ENCODE assay signal across 2 cellular contexts in the genomic region with DNA sequence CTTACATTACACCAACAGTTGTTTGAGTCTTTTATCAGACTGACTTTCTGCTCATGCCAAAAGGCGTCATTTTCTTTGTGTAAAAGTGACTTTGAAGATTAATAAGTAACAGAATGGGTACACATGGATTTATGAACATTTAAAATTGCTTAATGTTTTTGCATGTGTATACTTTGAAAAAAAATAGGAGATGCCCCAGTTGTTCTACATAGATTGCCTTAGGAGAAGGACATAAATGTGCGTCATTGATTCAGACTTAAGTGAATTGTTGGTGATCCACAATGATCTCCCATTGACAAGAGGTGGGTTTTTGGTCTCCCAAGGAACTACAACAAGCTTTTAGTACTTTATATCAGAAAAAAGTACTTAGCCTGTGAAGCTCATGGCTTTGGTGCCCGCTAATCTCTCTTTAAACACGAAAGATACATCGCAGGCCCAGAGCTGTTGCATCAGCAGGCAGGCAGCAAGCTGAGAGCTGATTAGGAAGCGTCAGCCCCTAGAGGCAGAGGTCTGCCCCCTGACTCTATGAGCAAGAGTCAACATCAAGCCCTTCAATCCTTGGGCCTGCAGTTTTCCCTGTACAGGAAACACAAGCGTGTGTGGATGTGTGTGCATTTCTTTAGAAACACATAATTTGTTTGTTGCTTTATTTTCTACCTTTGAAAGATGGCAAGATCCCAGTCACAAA.
TF ChIP-seq lines count a peak whose summit lies in the region.

No MANE protein-coding gene starts in this region.

TF ChIP-seq in H1, 55 proteins besides CTCF, POLR2A, EP300 and RAD21:
- no peak for TF ChIP-seq CHD2 (IDR thresholded peaks at IDR 0.05; ENCODE audit: low read length)
- no peak for TF ChIP-seq HDAC2 (IDR thresholded peaks at IDR 0.05; ENCODE audit: borderline replicate concordance in 1 of 2, low read depth in 2 of 2, low read length in 2 of 2)
- no peak for TF ChIP-seq CTBP2 (IDR thresholded peaks at IDR 0.05; ENCODE audit: borderline replicate concordance, insufficient read depth, insufficient read length, low read length)
- TF ChIP-seq RNF2 (IDR thresholded peaks at IDR 0.05; ENCODE audit: borderline replicate concordance, low read depth, low read length, missing control alignments, poor library complexity, severe bottlenecking) = no peak
- TF ChIP-seq CEBPB (IDR thresholded peaks at IDR 0.05; ENCODE audit: low read depth, low read length) = peak; percentile 80
- no peak for TF ChIP-seq BACH1 (IDR thresholded peaks at IDR 0.05; ENCODE audit: low read length)
- no peak for TF ChIP-seq RXRA (IDR thresholded peaks at IDR 0.05; ENCODE audit: insufficient read depth, low read depth, low read length)
- TF ChIP-seq CHD1 (IDR thresholded peaks at IDR 0.05; ENCODE audit: low read depth, low read length) = no peak
- TF ChIP-seq, protein P1, sequence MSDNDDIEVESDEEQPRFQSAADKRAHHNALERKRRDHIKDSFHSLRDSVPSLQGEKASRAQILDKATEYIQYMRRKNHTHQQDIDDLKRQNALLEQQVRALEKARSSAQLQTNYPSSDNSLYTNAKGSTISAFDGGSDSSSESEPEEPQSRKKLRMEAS (IDR thresholded peaks at IDR 0.05) = no peak
- no peak for TF ChIP-seq SIN3A (conservative IDR thresholded peaks at IDR 0.05 in 1 of 2, IDR thresholded peaks at IDR 0.05 in 1 of 2; ENCODE audit: low read depth in 1 of 2, low read length in 2 of 2)
- no peak for TF ChIP-seq SRF (IDR thresholded peaks at IDR 0.05; ENCODE audit: low read depth, low read length)
- TF ChIP-seq CREB1 (IDR thresholded peaks at IDR 0.05) = no peak
- TF ChIP-seq JUN (IDR thresholded peaks at IDR 0.05; ENCODE audit: low read depth, low read length) = no peak
- TF ChIP-seq EZH2 (IDR thresholded peaks at IDR 0.05; ENCODE audit: low read depth, low read length, severe bottlenecking) = no peak
- TF ChIP-seq, protein P2, sequence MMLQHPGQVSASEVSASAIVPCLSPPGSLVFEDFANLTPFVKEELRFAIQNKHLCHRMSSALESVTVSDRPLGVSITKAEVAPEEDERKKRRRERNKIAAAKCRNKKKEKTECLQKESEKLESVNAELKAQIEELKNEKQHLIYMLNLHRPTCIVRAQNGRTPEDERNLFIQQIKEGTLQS (IDR thresholded peaks at IDR 0.05; ENCODE audit: insufficient read depth, low read depth, low read length) = peak; percentile 67
- no peak for TF ChIP-seq RFX5 (IDR thresholded peaks at IDR 0.05; ENCODE audit: borderline replicate concordance, low read depth, low read length)
- TF ChIP-seq SIX5 (IDR thresholded peaks at IDR 0.05; ENCODE audit: low read depth, low read length) = no peak

TF ChIP-seq in HepG2, 621 proteins besides CTCF, POLR2A, EP300 and RAD21 (continues in another document):
- TF ChIP-seq NR2C2 (CRISPR knock-in tag; IDR thresholded peaks at IDR 0.05; ENCODE audit: borderline replicate concordance) (peak; percentile 57; the same call in 1 of the 2 replicates), HNRNPL (IDR thresholded peaks at IDR 0.05; ENCODE audit: low read depth, low read length) (no peak), PPARG (CRISPR knock-in tag; conservative IDR thresholded peaks at IDR 0.05) (peak; percentile 66; the same call in 1 of the 2 replicates), KMT2B (CRISPR knock-in tag; IDR thresholded peaks at IDR 0.05) (peak; percentile 76), ZNF737 (CRISPR knock-in tag; IDR thresholded peaks at IDR 0.05; ENCODE audit: borderline replicate concordance) (no peak), ZFP90 (CRISPR knock-in tag; IDR thresholded peaks at IDR 0.05; ENCODE audit: borderline replicate concordance) (no peak), PHF5A (CRISPR knock-in tag; IDR thresholded peaks at IDR 0.05; ENCODE audit: low read depth, unreplicated experiment) (no peak), TBX2 (CRISPR knock-in tag; IDR thresholded peaks at IDR 0.05; ENCODE audit: borderline replicate concordance) (peak; percentile 83; the same call in 1 of the 2 replicates), ARNT2 (CRISPR knock-in tag; IDR thresholded peaks at IDR 0.05; ENCODE audit: low read depth) (peak; percentile 62; the same call in 1 of the 2 replicates), ZSCAN22 (CRISPR knock-in tag; IDR thresholded peaks at IDR 0.05) (no peak), ZKSCAN8 (CRISPR knock-in tag; IDR thresholded peaks at IDR 0.05; ENCODE audit: borderline replicate concordance) (peak; percentile 72; the same call in 1 of the 2 replicates), NRL (CRISPR knock-in tag; IDR thresholded peaks at IDR 0.05; ENCODE audit: borderline replicate concordance) (peak; percentile 69; the same call in 1 of the 2 replicates), ZNF12 (CRISPR knock-in tag; IDR thresholded peaks at IDR 0.05) (peak; percentile 67; the same call in 1 of the 2 replicates), MAZ (IDR thresholded peaks at IDR 0.05; ENCODE audit: borderline replicate concordance, low read depth, low read length) (peak; percentile 37; the same call in 1 of the 2 replicates), MAZ (CRISPR knock-in tag; IDR thresholded peaks at IDR 0.05; ENCODE audit: low read depth) (peak; percentile 51), ZNF746 (CRISPR knock-in tag; IDR thresholded peaks at IDR 0.05) (no peak), FOXJ3 (CRISPR knock-in tag; IDR thresholded peaks at IDR 0.05; ENCODE audit: borderline replicate concordance) (peak; percentile 58; the same call in 1 of the 2 replicates), MEIS1 (CRISPR knock-in tag; IDR thresholded peaks at IDR 0.05; ENCODE audit: borderline replicate concordance) (0 out of 2 replicates have a peak, but pooled peaks have one; percentile 24), LCORL (IDR thresholded peaks at IDR 0.05) (no peak), LCORL (CRISPR knock-in tag; IDR thresholded peaks at IDR 0.05) (peak; percentile 81), HDAC1 (CRISPR knock-in tag; IDR thresholded peaks at IDR 0.05) (0 out of 2 replicates have a peak, but pooled peaks have one; percentile 49), BORCS8-MEF2B (CRISPR knock-in tag; IDR thresholded peaks at IDR 0.05) (no peak), SOX5 (CRISPR knock-in tag; IDR thresholded peaks at IDR 0.05; ENCODE audit: borderline replicate concordance) (peak; percentile 12; the same call in 1 of the 2 replicates), HOXA3 (CRISPR knock-in tag; IDR thresholded peaks at IDR 0.05) (peak; percentile 61; the same call in 1 of the 2 replicates), WIZ (CRISPR knock-in tag; IDR thresholded peaks at IDR 0.05) (0 out of 2 replicates have a peak, but pooled peaks have one; percentile 48), HES4 (CRISPR knock-in tag; IDR thresholded peaks at IDR 0.05; ENCODE audit: borderline replicate concordance) (no peak), ZBTB8A (CRISPR knock-in tag; IDR thresholded peaks at IDR 0.05; ENCODE audit: borderline replicate concordance, low read depth) (0 out of 2 replicates have a peak, but pooled peaks have one; percentile 46)
- TF ChIP-seq, protein P3, sequence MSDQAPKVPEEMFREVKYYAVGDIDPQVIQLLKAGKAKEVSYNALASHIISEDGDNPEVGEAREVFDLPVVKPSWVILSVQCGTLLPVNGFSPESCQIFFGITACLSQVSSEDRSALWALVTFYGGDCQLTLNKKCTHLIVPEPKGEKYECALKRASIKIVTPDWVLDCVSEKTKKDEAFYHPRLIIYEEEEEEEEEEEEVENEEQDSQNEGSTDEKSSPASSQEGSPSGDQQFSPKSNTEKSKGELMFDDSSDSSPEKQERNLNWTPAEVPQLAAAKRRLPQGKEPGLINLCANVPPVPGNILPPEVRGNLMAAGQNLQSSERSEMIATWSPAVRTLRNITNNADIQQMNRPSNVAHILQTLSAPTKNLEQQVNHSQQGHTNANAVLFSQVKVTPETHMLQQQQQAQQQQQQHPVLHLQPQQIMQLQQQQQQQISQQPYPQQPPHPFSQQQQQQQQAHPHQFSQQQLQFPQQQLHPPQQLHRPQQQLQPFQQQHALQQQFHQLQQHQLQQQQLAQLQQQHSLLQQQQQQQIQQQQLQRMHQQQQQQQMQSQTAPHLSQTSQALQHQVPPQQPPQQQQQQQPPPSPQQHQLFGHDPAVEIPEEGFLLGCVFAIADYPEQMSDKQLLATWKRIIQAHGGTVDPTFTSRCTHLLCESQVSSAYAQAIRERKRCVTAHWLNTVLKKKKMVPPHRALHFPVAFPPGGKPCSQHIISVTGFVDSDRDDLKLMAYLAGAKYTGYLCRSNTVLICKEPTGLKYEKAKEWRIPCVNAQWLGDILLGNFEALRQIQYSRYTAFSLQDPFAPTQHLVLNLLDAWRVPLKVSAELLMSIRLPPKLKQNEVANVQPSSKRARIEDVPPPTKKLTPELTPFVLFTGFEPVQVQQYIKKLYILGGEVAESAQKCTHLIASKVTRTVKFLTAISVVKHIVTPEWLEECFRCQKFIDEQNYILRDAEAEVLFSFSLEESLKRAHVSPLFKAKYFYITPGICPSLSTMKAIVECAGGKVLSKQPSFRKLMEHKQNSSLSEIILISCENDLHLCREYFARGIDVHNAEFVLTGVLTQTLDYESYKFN (CRISPR knock-in tag; conservative IDR thresholded peaks at IDR 0.05) = peak; percentile 69
- TF ChIP-seq, protein P4, sequence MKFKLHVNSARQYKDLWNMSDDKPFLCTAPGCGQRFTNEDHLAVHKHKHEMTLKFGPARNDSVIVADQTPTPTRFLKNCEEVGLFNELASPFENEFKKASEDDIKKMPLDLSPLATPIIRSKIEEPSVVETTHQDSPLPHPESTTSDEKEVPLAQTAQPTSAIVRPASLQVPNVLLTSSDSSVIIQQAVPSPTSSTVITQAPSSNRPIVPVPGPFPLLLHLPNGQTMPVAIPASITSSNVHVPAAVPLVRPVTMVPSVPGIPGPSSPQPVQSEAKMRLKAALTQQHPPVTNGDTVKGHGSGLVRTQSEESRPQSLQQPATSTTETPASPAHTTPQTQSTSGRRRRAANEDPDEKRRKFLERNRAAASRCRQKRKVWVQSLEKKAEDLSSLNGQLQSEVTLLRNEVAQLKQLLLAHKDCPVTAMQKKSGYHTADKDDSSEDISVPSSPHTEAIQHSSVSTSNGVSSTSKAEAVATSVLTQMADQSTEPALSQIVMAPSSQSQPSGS (CRISPR knock-in tag; IDR thresholded peaks at IDR 0.05) = peak; percentile 80
- TF ChIP-seq, protein P5, sequence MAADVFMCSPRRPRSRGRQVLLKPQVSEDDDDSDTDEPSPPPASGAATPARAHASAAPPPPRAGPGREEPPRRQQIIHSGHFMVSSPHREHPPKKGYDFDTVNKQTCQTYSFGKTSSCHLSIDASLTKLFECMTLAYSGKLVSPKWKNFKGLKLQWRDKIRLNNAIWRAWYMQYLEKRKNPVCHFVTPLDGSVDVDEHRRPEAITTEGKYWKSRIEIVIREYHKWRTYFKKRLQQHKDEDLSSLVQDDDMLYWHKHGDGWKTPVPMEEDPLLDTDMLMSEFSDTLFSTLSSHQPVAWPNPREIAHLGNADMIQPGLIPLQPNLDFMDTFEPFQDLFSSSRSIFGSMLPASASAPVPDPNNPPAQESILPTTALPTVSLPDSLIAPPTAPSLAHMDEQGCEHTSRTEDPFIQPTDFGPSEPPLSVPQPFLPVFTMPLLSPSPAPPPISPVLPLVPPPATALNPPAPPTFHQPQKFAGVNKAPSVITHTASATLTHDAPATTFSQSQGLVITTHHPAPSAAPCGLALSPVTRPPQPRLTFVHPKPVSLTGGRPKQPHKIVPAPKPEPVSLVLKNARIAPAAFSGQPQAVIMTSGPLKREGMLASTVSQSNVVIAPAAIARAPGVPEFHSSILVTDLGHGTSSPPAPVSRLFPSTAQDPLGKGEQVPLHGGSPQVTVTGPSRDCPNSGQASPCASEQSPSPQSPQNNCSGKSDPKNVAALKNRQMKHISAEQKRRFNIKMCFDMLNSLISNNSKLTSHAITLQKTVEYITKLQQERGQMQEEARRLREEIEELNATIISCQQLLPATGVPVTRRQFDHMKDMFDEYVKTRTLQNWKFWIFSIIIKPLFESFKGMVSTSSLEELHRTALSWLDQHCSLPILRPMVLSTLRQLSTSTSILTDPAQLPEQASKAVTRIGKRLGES (CRISPR knock-in tag; IDR thresholded peaks at IDR 0.05; ENCODE audit: borderline replicate concordance) = no peak
- TF ChIP-seq, protein P6, sequence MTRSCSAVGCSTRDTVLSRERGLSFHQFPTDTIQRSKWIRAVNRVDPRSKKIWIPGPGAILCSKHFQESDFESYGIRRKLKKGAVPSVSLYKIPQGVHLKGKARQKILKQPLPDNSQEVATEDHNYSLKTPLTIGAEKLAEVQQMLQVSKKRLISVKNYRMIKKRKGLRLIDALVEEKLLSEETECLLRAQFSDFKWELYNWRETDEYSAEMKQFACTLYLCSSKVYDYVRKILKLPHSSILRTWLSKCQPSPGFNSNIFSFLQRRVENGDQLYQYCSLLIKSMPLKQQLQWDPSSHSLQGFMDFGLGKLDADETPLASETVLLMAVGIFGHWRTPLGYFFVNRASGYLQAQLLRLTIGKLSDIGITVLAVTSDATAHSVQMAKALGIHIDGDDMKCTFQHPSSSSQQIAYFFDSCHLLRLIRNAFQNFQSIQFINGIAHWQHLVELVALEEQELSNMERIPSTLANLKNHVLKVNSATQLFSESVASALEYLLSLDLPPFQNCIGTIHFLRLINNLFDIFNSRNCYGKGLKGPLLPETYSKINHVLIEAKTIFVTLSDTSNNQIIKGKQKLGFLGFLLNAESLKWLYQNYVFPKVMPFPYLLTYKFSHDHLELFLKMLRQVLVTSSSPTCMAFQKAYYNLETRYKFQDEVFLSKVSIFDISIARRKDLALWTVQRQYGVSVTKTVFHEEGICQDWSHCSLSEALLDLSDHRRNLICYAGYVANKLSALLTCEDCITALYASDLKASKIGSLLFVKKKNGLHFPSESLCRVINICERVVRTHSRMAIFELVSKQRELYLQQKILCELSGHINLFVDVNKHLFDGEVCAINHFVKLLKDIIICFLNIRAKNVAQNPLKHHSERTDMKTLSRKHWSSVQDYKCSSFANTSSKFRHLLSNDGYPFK (CRISPR knock-in tag; IDR thresholded peaks at IDR 0.05; ENCODE audit: borderline replicate concordance) = no peak; the same call in 1 of the 2 replicates
- TF ChIP-seq, protein P7, sequence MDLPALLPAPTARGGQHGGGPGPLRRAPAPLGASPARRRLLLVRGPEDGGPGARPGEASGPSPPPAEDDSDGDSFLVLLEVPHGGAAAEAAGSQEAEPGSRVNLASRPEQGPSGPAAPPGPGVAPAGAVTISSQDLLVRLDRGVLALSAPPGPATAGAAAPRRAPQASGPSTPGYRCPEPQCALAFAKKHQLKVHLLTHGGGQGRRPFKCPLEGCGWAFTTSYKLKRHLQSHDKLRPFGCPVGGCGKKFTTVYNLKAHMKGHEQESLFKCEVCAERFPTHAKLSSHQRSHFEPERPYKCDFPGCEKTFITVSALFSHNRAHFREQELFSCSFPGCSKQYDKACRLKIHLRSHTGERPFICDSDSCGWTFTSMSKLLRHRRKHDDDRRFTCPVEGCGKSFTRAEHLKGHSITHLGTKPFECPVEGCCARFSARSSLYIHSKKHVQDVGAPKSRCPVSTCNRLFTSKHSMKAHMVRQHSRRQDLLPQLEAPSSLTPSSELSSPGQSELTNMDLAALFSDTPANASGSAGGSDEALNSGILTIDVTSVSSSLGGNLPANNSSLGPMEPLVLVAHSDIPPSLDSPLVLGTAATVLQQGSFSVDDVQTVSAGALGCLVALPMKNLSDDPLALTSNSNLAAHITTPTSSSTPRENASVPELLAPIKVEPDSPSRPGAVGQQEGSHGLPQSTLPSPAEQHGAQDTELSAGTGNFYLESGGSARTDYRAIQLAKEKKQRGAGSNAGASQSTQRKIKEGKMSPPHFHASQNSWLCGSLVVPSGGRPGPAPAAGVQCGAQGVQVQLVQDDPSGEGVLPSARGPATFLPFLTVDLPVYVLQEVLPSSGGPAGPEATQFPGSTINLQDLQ (CRISPR knock-in tag; IDR thresholded peaks at IDR 0.05) = no peak
- TF ChIP-seq, protein P8, sequence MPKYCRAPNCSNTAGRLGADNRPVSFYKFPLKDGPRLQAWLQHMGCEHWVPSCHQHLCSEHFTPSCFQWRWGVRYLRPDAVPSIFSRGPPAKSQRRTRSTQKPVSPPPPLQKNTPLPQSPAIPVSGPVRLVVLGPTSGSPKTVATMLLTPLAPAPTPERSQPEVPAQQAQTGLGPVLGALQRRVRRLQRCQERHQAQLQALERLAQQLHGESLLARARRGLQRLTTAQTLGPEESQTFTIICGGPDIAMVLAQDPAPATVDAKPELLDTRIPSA (CRISPR knock-in tag; IDR thresholded peaks at IDR 0.05; ENCODE audit: borderline replicate concordance) = no peak
